In genomic region chr12:132162508-132163031, GRCh38 we compare ENCODE assay signal across 8 cellular contexts. TPM values are rescaled to one million over a fixed set of nuclear protein-coding genes. Genes with fewer than 3 reads are reported as not detected.
DNase-seq lines count a peak whose midpoint lies in the region; ATAC-seq, FAIRE-seq and TF ChIP-seq lines count a peak whose summit lies in the region.

No MANE protein-coding gene starts in this region.

- H3K9me3 ChIP-seq in GM12878 (replicated peaks; ENCODE audit: control insufficient read depth, insufficient read depth, low read length) (no peaks in the 10 kb centered on the region; the same call in 1 of the 3 replicates), lung (ENCODE audit: control insufficient read depth in 2 of 2, insufficient read depth in 1 of 2, low read length in 1 of 2) (peaks cover 0 to 6% of the 10 kb centered on the region in 2 donors), stomach (no peaks in the 10 kb centered on the region)

- no TSS peak for BruUV-seq in GM12878 (replicated peaks; lab: Mats Ljungman, UMichigan)

- H3K27ac ChIP-seq in GM12878 (ENCODE audit: control insufficient read depth, insufficient read depth): no peak overlapping the region
- no peak overlapping the region for H3K27ac ChIP-seq in lung (ENCODE audit: low read depth in 1 of 2, low read length in 1 of 2)
- peak overlapping the region in 1 of 5 donors; percentile 31 for H3K27ac ChIP-seq in stomach

- peaks cover 2% of the 10 kb centered on the region; the same call in 1 of the 2 replicates for H3K36me3 ChIP-seq in BJ (ENCODE audit: control insufficient read depth, insufficient read depth, low read length)
- peaks cover 0 to 5% of the 10 kb centered on the region in 2 experiments; a peak in 3 of 4 replicates for H3K36me3 ChIP-seq in GM12878 (ENCODE audit: control insufficient read depth in 2 of 2, insufficient read depth in 2 of 2, low read length in 1 of 2)
- H3K36me3 ChIP-seq in lung (ENCODE audit: control insufficient read depth in 2 of 2, insufficient read depth in 2 of 2, low read length in 2 of 2): peaks cover 0 to 4% of the 10 kb centered on the region in 2 donors
- H3K36me3 ChIP-seq in stomach: peaks cover 0 to 11% (median 7%) of the 10 kb centered on the region in 4 donors

- CTCF ChIA-PET in BJ (lab: Yijun Ruan, JAX): interaction anchor here (1.0 to 2.5 kb wide), 5 partner anchors 9 to 399 kb away, joined by 3 to 11 read pairs (median 3); no protein-coding TSS in a partner anchor
- CTCF ChIA-PET in GM12878 (lab: Yijun Ruan, JAX): interaction anchor here (1.8 kb wide), 1 partner anchor 9 kb away, joined by 6 read pairs; no protein-coding TSS in a partner anchor

- H3K4me1 ChIP-seq in GM12878 (ENCODE audit: control insufficient read depth, insufficient read depth, low read length): no peaks in the 10 kb centered on the region
- peaks cover 0 to 2% of the 10 kb centered on the region in 2 donors for H3K4me1 ChIP-seq in lung (ENCODE audit: control insufficient read depth in 2 of 2, insufficient read depth in 2 of 2, low read length in 2 of 2)
- peaks cover 0 to 19% (median 16%) of the 10 kb centered on the region in 4 donors for H3K4me1 ChIP-seq in stomach

- RAD21 ChIA-PET in GM12878 (lab: Charles Lee; ENCODE audit: unreplicated experiment): interaction anchor here (1.1 kb wide), 1 partner anchor 56 kb away, joined by 3 read pairs; no protein-coding TSS in a partner anchor

- SMC1A ChIA-PET in GM12878 (lab: Charles Lee; ENCODE audit: uncharacterized antibody, unreplicated experiment): no interaction called here

- H3K4me3 ChIP-seq in BJ (ENCODE audit: low read depth, low read length) (no peak overlapping the region), GM12878 (no peak overlapping the region), lung (no peak overlapping the region), stomach (peak overlapping the region in 1 of 4 donors; percentile 11)

- peak; percentile 50 for DNase-seq in BJ (ENCODE audit: low read depth)
- DNase-seq in LHCN-M2 (ENCODE audit: low read depth): peak; percentile 87
- DNase-seq in GM12878 (ENCODE audit: low read depth, low spot score): no peak
- no peak for DNase-seq in lung (ENCODE audit: low spot score)
- DNase-seq in left colon: no peak
- DNase-seq in stomach: no peak
- DNase-seq in ecto neural progenitor cell (ENCODE audit: low spot score): no peak

- in situ Hi-C loops in GM12878 (cut with MboI): no loop called here

- H3K79me2 ChIP-seq in GM12878 (ENCODE audit: control insufficient read depth, insufficient read depth, low read length): no peaks in the 10 kb centered on the region

- no peak for TF ChIP-seq POLR2A in GM12878 (IDR thresholded peaks at IDR 0.05; ENCODE audit: low read depth, low read length)
- no peak for TF ChIP-seq POLR2A in stomach (IDR thresholded peaks at IDR 0.05)

- 28% methylated on average over 17 of the region's 17 CpGs for WGBS in GM12878 (ENCODE audit: insufficient coverage, insufficient replicate concordance, low lambda C conversion rate, missing lambda C conversion rate)
- 11 to 16% methylated on average over 17 of the region's 17 CpGs for WGBS in lung, 2 donors
- 14 to 36% (median 28%) methylated on average over 10 to 17 of the region's 17 CpGs for WGBS in stomach, 5 donors

- H3K27me3 ChIP-seq in BJ (ENCODE audit: control insufficient read depth, insufficient read depth, low read length) (peaks cover 7% of the 10 kb centered on the region; the same call in 1 of the 2 replicates), GM12878 (replicated peaks in 1 of 2; ENCODE audit: control insufficient read depth in 2 of 2, insufficient read depth in 2 of 2, low read length in 1 of 2) (no peaks in the 10 kb centered on the region), lung (ENCODE audit: control insufficient read depth, insufficient read depth) (no peaks in the 10 kb centered on the region), stomach (peaks cover 0 to 38% (median 6%) of the 10 kb centered on the region in 3 donors)

- H2AFZ ChIP-seq in GM12878 (ENCODE audit: control insufficient read depth, low read depth, low read length): no peak overlapping the region

- intact Hi-C loops in GM12878 (cut with micrococcal nuclease; ENCODE audit: unreplicated experiment) (no loop called here), left colon (cut with DNase I, micrococcal nuclease) (no loop called here), stomach (cut with DNase I; ENCODE audit: low total_unique reads) (no loop called here)

- TF ChIP-seq EP300 in GM12878 (IDR thresholded peaks at IDR 0.05; ENCODE audit: borderline replicate concordance in 1 of 2, control insufficient read depth in 1 of 2, low read depth in 2 of 2, low read length in 2 of 2) (no peak), stomach (IDR thresholded peaks at IDR 0.05) (no peak)

- TF ChIP-seq CTCF in BJ (IDR thresholded peaks at IDR 0.05; ENCODE audit: insufficient read depth, low read depth, low read length) (no peak), GM12878 (IDR thresholded peaks at IDR 0.05 in 2 of 3, conservative IDR thresholded peaks at IDR 0.05 in 1 of 3; ENCODE audit: control insufficient read depth in 2 of 3, extremely low read depth in 1 of 3, insufficient read depth in 1 of 3, low read depth in 3 of 3, low read length in 3 of 3) (no peak), lung (IDR thresholded peaks at IDR 0.05; ENCODE audit: control extremely low read depth, extremely low read depth) (no peak), stomach (IDR thresholded peaks at IDR 0.05) (no peak)

- H3K9ac ChIP-seq in GM12878 (ENCODE audit: control insufficient read depth, insufficient read depth, low read length): no peak overlapping the region

- no peaks in the 10 kb centered on the region for H4K20me1 ChIP-seq in GM12878 (ENCODE audit: control insufficient read depth, insufficient read depth)

- no peak for TF ChIP-seq RAD21 in GM12878 (IDR thresholded peaks at IDR 0.05; ENCODE audit: insufficient read depth, low read depth, low read length)

- ATAC-seq in GM12878 (peak; percentile 35), lung (ENCODE audit: insufficient read depth, low FRiP score) (peak; percentile 34), left colon (no peak), GM19397 (IDR thresholded peaks at IDR 0.05; ENCODE audit: unreplicated experiment) (no peak)

- no peak overlapping the region for H3K4me2 ChIP-seq in GM12878 (ENCODE audit: control insufficient read depth, insufficient read depth)

- POLR2A ChIA-PET in BJ (lab: Charles Lee): interaction anchor here (0.6 kb wide), 1 partner anchor 400 kb away, joined by 5 read pairs; no protein-coding TSS in a partner anchor
- POLR2A ChIA-PET in GM12878 (lab: Charles Lee): interaction anchor here (0.6 kb wide), 1 partner anchor 208 kb away, joined by 9 read pairs; no protein-coding TSS in a partner anchor

- no peak for FAIRE-seq in GM12878 (lab: Jason Lieb, UNC)

RNA-seq across cellular contexts. Expression of gene NOC4L, which starts 18.3 kb away (rescaled TPM):
- polyA plus RNA-seq in BJ (2011; rRNA removed): 3.9 and 8.1 TPM in 2 replicates
- 5.4 and 6.1 TPM in 2 replicates for polyA minus RNA-seq in BJ (2011; rRNA and poly(A)+ RNA removed)
- total RNA-seq in LHCN-M2 (2014; rRNA removed): 22.8 and 25.5 TPM in 2 replicates
- 21.9 TPM for polyA plus RNA-seq in LHCN-M2 (2012)
- 7.8 and 8.6 TPM in 2 replicates for total RNA-seq in GM12878 (2013; cell fraction: nucleolus; rRNA removed)
- total RNA-seq in GM12878 (2014; rRNA removed): 22.6 and 32.0 TPM in 2 replicates
- 4.7 and 7.4 TPM in 2 replicates for total RNA-seq in GM12878 (2014; rRNA removed; fragmentation: Illumina TruSeq; extraction: Trizol)
- total RNA-seq in GM12878 (2021): 45.2 and 45.3 TPM in 2 replicates
- polyA plus RNA-seq in GM12878 (2011; ENCODE audit: low read depth): 4.1 TPM
- 1.2 and 4.6 TPM in 2 replicates for polyA plus RNA-seq in GM12878 (2011; rRNA removed)
- polyA plus RNA-seq in GM12878 (2011; cell fraction: cytosol; rRNA removed): 8.2 and 9.6 TPM in 2 replicates
- 20.7 and 33.0 TPM in 2 replicates for polyA plus RNA-seq in GM12878 (2011; cell fraction: nucleus; rRNA removed)
- 18.3 and 19.4 TPM in 2 replicates for polyA plus RNA-seq in GM12878 (2012)
- 2.7 and 7.9 TPM in 2 replicates for polyA plus RNA-seq in GM12878 (2014; fragmentation: Illumina TruSeq; extraction: Trizol)
- polyA plus RNA-seq in GM12878 (2014; fragmentation: Nextera tagmentation; extraction: Ambion mirVana): 1 to 10 TPM in 1 of 2 experiments, under 1 TPM in 1; 0.72 to 3.7 TPM
- polyA plus RNA-seq in GM12878 (2014; rRNA removed): 22.6 and 32.9 TPM in 2 replicates
- 10 to 100 TPM; 65.0 to 68.2 TPM for polyA plus RNA-seq in GM12878 (2016; fragmentation: Nextera tagmentation; extraction: Ambion mirVana)
- polyA minus RNA-seq in GM12878 (2011; rRNA and poly(A)+ RNA removed): 2.0 and 5.5 TPM in 2 replicates
- 9.8 and 12.6 TPM in 2 replicates for polyA minus RNA-seq in GM12878 (2011; cell fraction: cytosol; rRNA and poly(A)+ RNA removed)
- 5.4 and 8.8 TPM in 2 replicates for polyA minus RNA-seq in GM12878 (2011; cell fraction: nucleus; rRNA and poly(A)+ RNA removed)
- total RNA-seq in lung: 10 to 100 TPM in 1 of 2 donors, 1 to 10 TPM in 1; 6.3 to 25.9 TPM
- 10 to 100 TPM; 25.8 to 27.8 TPM for polyA plus RNA-seq in lung
- 10 to 100 TPM; 13.3 to 19.9 TPM for total RNA-seq in left colon
- 10 to 100 TPM in 3 of 5 donors, 1 to 10 TPM in 2; 2.2 to 63.6 (median 23.0) TPM for total RNA-seq in stomach
- 10 to 100 TPM; 33.2 to 43.7 (median 37.9) TPM for polyA plus RNA-seq in stomach

RNA-seq across cellular contexts. Expression of gene DDX51, which starts 18.5 kb away (rescaled TPM):
- polyA plus RNA-seq in BJ (2011; rRNA removed) (5.3 and 8.2 TPM in 2 replicates), GM12878 (2011; rRNA removed) (4.6 and 9.4 TPM in 2 replicates), GM12878 (2014; fragmentation: Illumina TruSeq; extraction: Trizol) (7.3 and 10.5 TPM in 2 replicates), GM12878 (2014; fragmentation: Nextera tagmentation; extraction: Ambion mirVana) (1 to 10 TPM in 1 of 2 experiments, under 1 TPM in 1; 0.97 to 1.6 TPM), GM12878 (2014; rRNA removed) (24.9 and 26.7 TPM in 2 replicates), GM12878 (2016; fragmentation: Nextera tagmentation; extraction: Ambion mirVana) (10 to 100 TPM in 1 of 2 experiments, 1 to 10 TPM in 1; 1.7 to 10.3 TPM), lung (10 to 100 TPM; 15.5 to 25.9 TPM), stomach (10 to 100 TPM in 2 of 3 donors, 1 to 10 TPM in 1; 6.6 to 16.0 (median 13.6) TPM)
- polyA minus RNA-seq in BJ (2011; rRNA and poly(A)+ RNA removed): 4.7 and 6.9 TPM in 2 replicates
- total RNA-seq in LHCN-M2 (2014; rRNA removed) (5.6 and 7.5 TPM in 2 replicates), GM12878 (2014; rRNA removed) (12.9 and 16.2 TPM in 2 replicates), GM12878 (2014; rRNA removed; fragmentation: Illumina TruSeq; extraction: Trizol) (7.5 and 8.1 TPM in 2 replicates), GM12878 (2021) (27.7 and 29.1 TPM in 2 replicates), lung (10 to 100 TPM; 15.0 to 18.9 TPM), left colon (10 to 100 TPM; 15.2 to 16.7 TPM), stomach (10 to 100 TPM in 4 of 5 donors, 1 to 10 TPM in 1; 7.0 to 69.5 (median 12.9) TPM)
- 8.4 TPM for polyA plus RNA-seq in LHCN-M2 (2012)
- 42.9 and 51.7 TPM in 2 replicates for total RNA-seq in GM12878 (2013; cell fraction: nucleolus; rRNA removed)
- 8.2 TPM for polyA plus RNA-seq in GM12878 (2011; ENCODE audit: low read depth)
- 10.0 and 18.0 TPM in 2 replicates for polyA plus RNA-seq in GM12878 (2011; cell fraction: cytosol; rRNA removed)
- 71.9 and 97.4 TPM in 2 replicates for polyA plus RNA-seq in GM12878 (2011; cell fraction: nucleus; rRNA removed)
- 15.6 and 23.5 TPM in 2 replicates for polyA plus RNA-seq in GM12878 (2012)
- polyA minus RNA-seq in GM12878 (2011; rRNA and poly(A)+ RNA removed): 8.0 and 11.4 TPM in 2 replicates
- 6.0 and 6.7 TPM in 2 replicates for polyA minus RNA-seq in GM12878 (2011; cell fraction: cytosol; rRNA and poly(A)+ RNA removed)
- polyA minus RNA-seq in GM12878 (2011; cell fraction: nucleus; rRNA and poly(A)+ RNA removed): 17.3 and 29.9 TPM in 2 replicates

Comparison
In these comparisons a context has a peak if more than half of its experiments do, and no peak if none do; other contexts are left out.
1. DNase-seq: peak in BJ (single experiment) and LHCN-M2 (single experiment); none in GM12878 (single experiment), lung (single experiment), left colon (0 of 2), stomach (single experiment) and ecto neural progenitor cell (single experiment).
2. ATAC-seq: peak in GM12878 (single experiment) and lung (single experiment); none in left colon (single experiment) and GM19397 (single experiment).